In genomic region chr3:29313981-29314726, GRCh38 we compare ENCODE assay signal across 1 cellular context.
TF ChIP-seq lines count a peak whose summit lies in the region.

No MANE protein-coding gene starts in this region.

TF ChIP-seq in SK-N-SH treated with all-trans-retinoic acid at 6 μM for 48 hours, 23 proteins besides CTCF, POLR2A, EP300 and RAD21 (continued from another document):
- TF ChIP-seq ESRRG (CRISPR knock-in tag; IDR thresholded peaks at IDR 0.05) (no peak), TCF4 (CRISPR knock-in tag; IDR thresholded peaks at IDR 0.05; ENCODE audit: borderline replicate concordance) (no peak), TSHZ2 (CRISPR knock-in tag; IDR thresholded peaks at IDR 0.05) (no peak), ZFP3 (CRISPR knock-in tag; IDR thresholded peaks at IDR 0.05) (no peak), ARNTL (CRISPR knock-in tag; IDR thresholded peaks at IDR 0.05; ENCODE audit: borderline replicate concordance, low read depth) (no peak), PPARA (CRISPR knock-in tag; IDR thresholded peaks at IDR 0.05; ENCODE audit: borderline replicate concordance) (no peak), GLIS3 (CRISPR knock-in tag; IDR thresholded peaks at IDR 0.05) (no peak)
